ENCODE assay signal across 29 cellular contexts in the genomic region with DNA sequence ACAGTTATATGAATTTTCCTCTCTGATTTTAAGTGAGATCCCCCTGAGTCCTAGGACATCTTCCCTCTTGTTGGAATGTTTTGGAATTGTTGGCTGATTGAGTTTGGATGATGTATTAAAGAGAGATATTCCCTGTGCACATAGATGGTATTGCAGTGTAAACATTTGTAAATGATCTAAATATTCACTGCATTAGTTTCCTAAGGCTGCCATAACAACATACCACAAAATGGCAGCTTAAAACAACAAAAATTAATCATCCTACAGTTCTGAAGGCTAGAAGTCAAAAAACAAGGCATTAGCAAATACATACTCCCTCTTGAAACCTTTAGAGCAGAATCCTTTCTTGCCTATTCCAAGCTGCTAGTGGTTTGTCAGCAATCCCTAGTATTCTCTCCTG. TPM values are rescaled to one million over a fixed set of nuclear protein-coding genes. Genes with fewer than 3 reads are reported as not detected.
"Had no signal": no experiment of that assay in that cellular context is flagged by ENCODE, and none has a peak within 500 bp of the region (broad histone marks: within the 10 kb centered on the region; RNA-seq: fewer than 3 reads in every experiment).

No MANE protein-coding gene starts in this region.

- H3K4me1 ChIP-seq: ascending aorta had no signal

- FAIRE-seq: TTC549 had no signal

- ATAC-seq: activated CD8-positive, alpha-beta memory T cell treated with anti-CD3 and anti-CD28 coated beads, Interleukin-2, amount 10 ng/mL, durations not matched to agents 7 days and 5 days; activated naive CD4-positive, alpha-beta T cell treated with anti-CD3 and anti-CD28 coated beads, Interleukin-2, amount 50 U/mL, for 72 hours; activated naive CD8-positive, alpha-beta T cell treated with anti-CD3 and anti-CD28 coated beads, Interleukin-2, amount 50 U/mL, for 24 hours; activated T-cell treated with anti-CD3 and anti-CD28 coated beads, Interleukin-2, amount 50 U/mL, for 4 hours; T-helper 17 cell had no signal

- H3K27ac ChIP-seq: ascending aorta, brain microvascular endothelial cell, cardiac muscle cell had no signal

- DNase-seq: activated B cell treated with CpG ODN at 0.5 μM for 24 hours; activated CD4-positive, alpha-beta T cell treated with anti-CD3 and anti-CD28 coated beads for 1 hour; activated CD4-positive, alpha-beta T cell treated with anti-CD3 and anti-CD28 coated beads, Interleukin-2, amount 10 ng/mL, durations not matched to agents 24 days and 14 days; activated CD4-positive, alpha-beta T cell treated with anti-CD3 and anti-CD28 coated beads, Interleukin-2, amount 50 U/mL, for 48 hours; activated CD8-positive, alpha-beta memory T cell treated with anti-CD3 and anti-CD28 coated beads, Interleukin-2, amount 10 ng/mL, durations not matched to agents 7 days and 5 days; activated effector memory CD4-positive, alpha-beta T cell treated with anti-CD3 and anti-CD28 coated beads, Interleukin-2, amount 50 U/mL, for 16 hours; activated naive CD4-positive, alpha-beta T cell treated with Interleukin-2 at 50 U/mL for 16 hours; activated naive CD8-positive, alpha-beta T cell treated with anti-CD3 and anti-CD28 coated beads, Interleukin-2, amount 50 U/mL, for 24 hours; activated T-cell treated with anti-CD3 and anti-CD28 coated beads, Interleukin-2, amount 50 U/mL, for 4 hours; amniotic stem cell; brain microvascular endothelial cell; MM.1S; NCI-H1105; NCI-H1436; NCI-H1694 treated with DMSO at 0.1 percent for 48 hours; NCI-H2029 treated with DMSO at 0.1 percent for 48 hours; NCI-H345; NCI-H510A; NCI-H526 treated with DMSO at 0.1 percent for 48 hours; NCI-H82; SIG-M5; T-helper 17 cell; T-helper 9 cell had no signal

- H3K27me3 ChIP-seq: ascending aorta, brain microvascular endothelial cell, cardiac muscle cell had no signal

- H3K4me3 ChIP-seq: ascending aorta, cardiac muscle cell had no signal

- H3K36me3 ChIP-seq: ascending aorta, brain microvascular endothelial cell, cardiac muscle cell had no signal

RNA-seq across cellular contexts. Expression of gene MROH2B, which starts 38.0 kb away (rescaled TPM):
- total RNA-seq: activated B cell treated with CpG ODN at 0.5 μM for 24 hours; activated CD4-positive, alpha-beta T cell treated with anti-CD3 and anti-CD28 coated beads, Interleukin-2, amount 10 ng/mL, durations not matched to agents 24 days and 14 days; activated CD8-positive, alpha-beta memory T cell treated with anti-CD3 and anti-CD28 coated beads, Interleukin-2, amount 10 ng/mL, durations not matched to agents 7 days and 5 days; activated naive CD4-positive, alpha-beta T cell treated with anti-CD3 and anti-CD28 coated beads, Interleukin-2, amount 50 U/mL, for 72 hours; activated T-cell treated with anti-CD3 and anti-CD28 coated beads, Interleukin-2, amount 50 U/mL, for 4 hours; ascending aorta; cardiac muscle cell; OCI-LY7; RPMI7951; T-helper 17 cell had no signal
- polyA plus RNA-seq: cardiac muscle cell had no signal
